8 cellular contexts compared by ENCODE assay signal in the genomic region with DNA sequence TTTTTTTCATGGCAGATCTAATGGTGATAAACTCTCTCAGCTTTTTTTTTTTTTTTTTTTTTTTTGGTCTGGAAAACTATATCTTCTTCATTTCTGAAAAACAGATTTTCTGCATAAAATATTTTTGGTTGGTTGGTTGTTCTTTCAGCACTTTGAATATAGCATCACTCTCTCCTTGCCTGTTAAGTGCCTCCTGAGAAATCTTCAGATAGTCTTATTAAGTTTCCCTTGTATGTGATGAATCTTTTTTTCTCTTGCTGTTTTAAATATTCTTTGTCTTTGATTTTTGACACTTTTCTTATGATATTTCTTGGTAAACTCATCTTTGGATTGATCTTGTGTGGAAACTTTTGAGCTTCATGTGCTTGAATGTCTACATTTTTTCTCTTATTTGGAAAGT. TPM values are rescaled to one million over a fixed set of nuclear protein-coding genes. Genes with fewer than 3 reads are reported as not detected.
"Had no signal": no experiment of that assay in that cellular context is flagged by ENCODE, and none has a peak within 500 bp of the region (broad histone marks: within the 10 kb centered on the region; RNA-seq: fewer than 3 reads in every experiment).

No MANE protein-coding gene starts in this region.

- FAIRE-seq: G401.6, GM12891, GM12892, GM18507, GM19239 had no signal

- DNase-seq: GDM1, GF-D8 had no signal

RNA-seq across cellular contexts. Expression of a gene that starts 44.2 kb away (rescaled TPM):
- total RNA-seq: G401 had no signal
